10 cellular contexts compared by ENCODE assay signal in genomic region chr16:50602531-50603205, GRCh38. TPM values are rescaled to one million over a fixed set of nuclear protein-coding genes. Genes with fewer than 3 reads are reported as not detected.
DNase-seq lines count a peak whose midpoint lies in the region; ATAC-seq and TF ChIP-seq lines count a peak whose summit lies in the region.
"Had no signal": no experiment of that assay in that cellular context is flagged by ENCODE, and none has a peak within 500 bp of the region (broad histone marks: within the 10 kb centered on the region; RNA-seq: fewer than 3 reads in every experiment).

No MANE protein-coding gene starts in this region.

- no peak overlapping the region for H4K8ac ChIP-seq in trophoblast cell (ENCODE audit: low read depth, low read length)
- no peak overlapping the region for H4K8ac ChIP-seq in mesendoderm (ENCODE audit: low read depth, low read length)

- DNase-seq in CD4-positive, CD25-positive, alpha-beta regulatory T cell, result peak in 1 of 3 donors; percentile 25
- DNase-seq in RWPE1 (ENCODE audit: low spot score), result peak; percentile 5
- DNase-seq in central memory CD4-positive, alpha-beta T cell, result peak; percentile 72
- no peak for DNase-seq in trophoblast cell
- DNase-seq in endothelial cell (ENCODE audit: low spot score), result no peak
- DNase-seq in mesendoderm, result no peak
- DNase-seq in germinal center (ENCODE audit: low spot score), result no peak
- DNase-seq: adrenal gland, NCI-H82 had no signal

- H3K27ac ChIP-seq in CD4-positive, CD25-positive, alpha-beta regulatory T cell (ENCODE audit: insufficient read depth, low read length, poor library complexity, severe bottlenecking), result no peak overlapping the region
- no peak overlapping the region for H3K27ac ChIP-seq in RWPE1
- peak overlapping the region; percentile 31 for H3K27ac ChIP-seq in trophoblast cell (ENCODE audit: low read depth, low read length)
- no peak overlapping the region for H3K27ac ChIP-seq in mesendoderm (ENCODE audit: low read depth, low read length)

- H3K9ac ChIP-seq in trophoblast cell (ENCODE audit: low read length) (no peak overlapping the region), mesendoderm (ENCODE audit: low read length) (no peak overlapping the region)

- no peaks in the 10 kb centered on the region for H3K27me3 ChIP-seq in CD4-positive, CD25-positive, alpha-beta regulatory T cell (ENCODE audit: control insufficient read depth, insufficient read depth, low read length)
- H3K27me3 ChIP-seq in trophoblast cell (ENCODE audit: insufficient read depth, low read length), result no peaks in the 10 kb centered on the region
- H3K27me3 ChIP-seq in mesendoderm (ENCODE audit: insufficient read depth, low read length, poor library complexity), result no peaks in the 10 kb centered on the region
- H3K27me3 ChIP-seq: adrenal gland had no signal

- no peak overlapping the region for H2BK12ac ChIP-seq in trophoblast cell (ENCODE audit: low read length)

- no peak overlapping the region for H2AFZ ChIP-seq in trophoblast cell (ENCODE audit: insufficient read depth, low read length, poor library complexity)

- H3K79me2 ChIP-seq in trophoblast cell (ENCODE audit: control insufficient read depth, insufficient read depth, low read length, poor library complexity) (no peaks in the 10 kb centered on the region), mesendoderm (ENCODE audit: control insufficient read depth, insufficient read depth, low read length) (no peaks in the 10 kb centered on the region)

- no peak overlapping the region for H2BK5ac ChIP-seq in trophoblast cell (ENCODE audit: low read depth, low read length, poor library complexity)
- no peak overlapping the region for H2BK5ac ChIP-seq in mesendoderm (ENCODE audit: low read length)

- H4K91ac ChIP-seq in trophoblast cell (ENCODE audit: low read depth, low read length), result peak overlapping the region; percentile 69

- H3K4me1 ChIP-seq in CD4-positive, CD25-positive, alpha-beta regulatory T cell (ENCODE audit: control insufficient read depth, insufficient read depth, low read length, poor library complexity, severe bottlenecking), result peaks cover 12% of the 10 kb centered on the region
- H3K4me1 ChIP-seq in trophoblast cell (ENCODE audit: control insufficient read depth in 1 of 2, insufficient read depth in 2 of 2, low read length in 2 of 2) (peaks cover 34 to 49% of the 10 kb centered on the region in 2 experiments), mesendoderm (ENCODE audit: control insufficient read depth, low read depth, low read length) (no peaks in the 10 kb centered on the region)

- CTCF ChIA-PET in RWPE1 (lab: Yijun Ruan, JAX), result no interaction called here

- H2AK5ac ChIP-seq in trophoblast cell (ENCODE audit: low read length) (no peak overlapping the region), mesendoderm (ENCODE audit: low read length) (no peak overlapping the region)

- H3K56ac ChIP-seq in mesendoderm (ENCODE audit: low read length), result no peak overlapping the region

- H3K9me3 Mint-ChIP-seq in CD4-positive, CD25-positive, alpha-beta regulatory T cell, result no peaks in the 10 kb centered on the region
- H3K9me3 Mint-ChIP-seq in endothelial cell (ENCODE audit: unreplicated experiment), result no peaks in the 10 kb centered on the region

- H3K4me1 Mint-ChIP-seq in CD4-positive, CD25-positive, alpha-beta regulatory T cell, result peaks cover 3 to 31% (median 7%) of the 10 kb centered on the region in 4 donors
- H3K4me1 Mint-ChIP-seq in endothelial cell (ENCODE audit: unreplicated experiment), result peaks cover 4% of the 10 kb centered on the region

- H3K79me1 ChIP-seq in trophoblast cell (ENCODE audit: low read length), result peaks cover 7% of the 10 kb centered on the region
- peaks cover 4% of the 10 kb centered on the region for H3K79me1 ChIP-seq in mesendoderm (ENCODE audit: low read length)

- H3K4me2 ChIP-seq in trophoblast cell (ENCODE audit: low read length), result no peak overlapping the region
- H3K4me2 ChIP-seq in mesendoderm (ENCODE audit: low read length), result no peak overlapping the region

- no peak overlapping the region for H3K23ac ChIP-seq in trophoblast cell (ENCODE audit: low read length)
- no peak overlapping the region for H3K23ac ChIP-seq in mesendoderm (ENCODE audit: low read length)

- no peak overlapping the region for H2BK15ac ChIP-seq in mesendoderm (replicated peaks; ENCODE audit: low read depth)

- peak overlapping the region; percentile 10 for H3K18ac ChIP-seq in trophoblast cell (ENCODE audit: low read length)
- no peak overlapping the region for H3K18ac ChIP-seq in mesendoderm (ENCODE audit: low read length)

- H3K14ac ChIP-seq in trophoblast cell (ENCODE audit: low read length), result peak overlapping the region; percentile 32

- no peak overlapping the region for H4K5ac ChIP-seq in mesendoderm (ENCODE audit: low read length)

- POLR2A ChIA-PET in RWPE1 (lab: Yijun Ruan, JAX; ENCODE audit: low non-redundant PET), result no interaction called here

- peak; percentile 72 to 78 for ATAC-seq in CD4-positive, CD25-positive, alpha-beta regulatory T cell (ENCODE audit: low read depth in 2 of 2)
- no peak for ATAC-seq in GM21423 (IDR thresholded peaks at IDR 0.05; ENCODE audit: unreplicated experiment)

- no peak overlapping the region for H3K4me3 ChIP-seq in CD4-positive, CD25-positive, alpha-beta regulatory T cell (ENCODE audit: low read depth, low read length)
- no peak overlapping the region for H3K4me3 ChIP-seq in trophoblast cell (ENCODE audit: low read depth, low read length)
- H3K4me3 ChIP-seq in mesendoderm (ENCODE audit: low read length), result no peak overlapping the region
- H3K4me3 ChIP-seq: adrenal gland had no signal

- TF ChIP-seq CTCF in RWPE1 (conservative IDR thresholded peaks at IDR 0.05; ENCODE audit: low read depth) (no peak), endothelial cell (IDR thresholded peaks at IDR 0.05; ENCODE audit: unreplicated experiment) (no peak)

- H2BK120ac ChIP-seq in trophoblast cell (ENCODE audit: insufficient read depth, low read length, poor library complexity) (no peak overlapping the region), mesendoderm (ENCODE audit: low read depth, low read length) (no peak overlapping the region)

- peaks cover 1% of the 10 kb centered on the region for H3K36me3 Mint-ChIP-seq in CD4-positive, CD25-positive, alpha-beta regulatory T cell
- H3K36me3 Mint-ChIP-seq in endothelial cell (ENCODE audit: low read depth, unreplicated experiment), result no peaks in the 10 kb centered on the region

- peak overlapping the region; percentile 63 to 85 (median 66) for H3K27ac Mint-ChIP-seq in CD4-positive, CD25-positive, alpha-beta regulatory T cell
- H3K27ac Mint-ChIP-seq in endothelial cell (ENCODE audit: unreplicated experiment), result no peak overlapping the region

- no peaks in the 10 kb centered on the region for H3K9me3 ChIP-seq in CD4-positive, CD25-positive, alpha-beta regulatory T cell (ENCODE audit: control insufficient read depth in 2 of 2, low read length in 2 of 2)
- H3K9me3 ChIP-seq in trophoblast cell (ENCODE audit: insufficient read depth, low read depth, low read length), result peaks cover 1% of the 10 kb centered on the region
- H3K9me3 ChIP-seq: adrenal gland had no signal

- no peak overlapping the region for H3K4ac ChIP-seq in trophoblast cell (ENCODE audit: low read depth, low read length)
- no peak overlapping the region for H3K4ac ChIP-seq in mesendoderm (ENCODE audit: low read depth, low read length)

- no peaks in the 10 kb centered on the region for H3K27me3 Mint-ChIP-seq in CD4-positive, CD25-positive, alpha-beta regulatory T cell
- H3K27me3 Mint-ChIP-seq in endothelial cell (ENCODE audit: unreplicated experiment), result peaks cover 6% of the 10 kb centered on the region

- no CpG with 5 or more reads among the region's 14 CpGs for WGBS in trophoblast cell (ENCODE audit: extremely low coverage, insufficient coverage, insufficient read length)
- no CpG with 5 or more reads among the region's 14 CpGs for WGBS in mesendoderm (ENCODE audit: extremely low coverage, insufficient coverage, low lambda C conversion rate)

- no peak overlapping the region for H4K12ac ChIP-seq in trophoblast cell (ENCODE audit: low read depth, low read length)

- peak overlapping the region in 2 of 4 donors; percentile 37 to 80 for H3K4me3 Mint-ChIP-seq in CD4-positive, CD25-positive, alpha-beta regulatory T cell
- H3K4me3 Mint-ChIP-seq in endothelial cell (ENCODE audit: unreplicated experiment), result no peak overlapping the region

- no peaks in the 10 kb centered on the region for H3K36me3 ChIP-seq in CD4-positive, CD25-positive, alpha-beta regulatory T cell (ENCODE audit: control insufficient read depth, insufficient read depth, low read length)
- H3K36me3 ChIP-seq in trophoblast cell (ENCODE audit: control insufficient read depth in 1 of 2, insufficient read depth in 2 of 2, low read length in 2 of 2), result no peaks in the 10 kb centered on the region
- no peaks in the 10 kb centered on the region for H3K36me3 ChIP-seq in mesendoderm (ENCODE audit: control insufficient read depth, insufficient read depth, low read length)
- H3K36me3 ChIP-seq: adrenal gland had no signal

RNA-seq across cellular contexts. Expression of gene NKD1, which starts 54.5 kb away (rescaled TPM):
- 2.4 TPM for total RNA-seq in CD4-positive, CD25-positive, alpha-beta regulatory T cell
- under 1 TPM in 3 of 4 donors, not detected in 1; 0.10 to 0.76 (median 0.54) TPM for polyA plus RNA-seq in CD4-positive, CD25-positive, alpha-beta regulatory T cell
- polyA plus RNA-seq in trophoblast cell (2013), result 4.0 and 4.5 TPM in 2 replicates
- total RNA-seq in endothelial cell (ENCODE audit: unreplicated experiment), result 2.4 TPM
- 8.8 TPM for polyA plus RNA-seq in mesendoderm (2013, experiment 1 of 2)
- polyA plus RNA-seq in mesendoderm (2013, experiment 2 of 2), result 7.9 TPM

Comparison
In these comparisons a context has a peak if more than half of its experiments do, and no peak if none do; other contexts are left out.
1. DNase-seq: peak in RWPE1 (single experiment) and central memory CD4-positive, alpha-beta T cell (single experiment); none in trophoblast cell (0 of 2), endothelial cell (single experiment), mesendoderm (single experiment) and germinal center (single experiment).